In genomic region chr18:62249478-62250097, GRCh38 we compare ENCODE assay signal across 8 cellular contexts.
DNase-seq lines count a peak whose midpoint lies in the region; ATAC-seq and TF ChIP-seq lines count a peak whose summit lies in the region.

No MANE protein-coding gene starts in this region.

- DNase-seq in AG20443 (ENCODE audit: low spot score) (peak; percentile 57), GM19240 (ENCODE audit: insufficient read length, low spot score) (peak; percentile 16), LNCaP clone FGC (ENCODE audit: low read depth) (peak; percentile 75), SHP77 (lab: John Stamatoyannopoulos, UW) (peak; percentile 61 to 84), ovary (peak; percentile 55 to 77 (median 56)), tibial artery (peak; percentile 72 to 82)
- peak; percentile 32 for DNase-seq in activated effector memory CD4-positive, alpha-beta T cell treated with Interleukin-2 at 50 U/mL for 16 hours

- no peak overlapping the region for H3K27ac ChIP-seq in gastroesophageal sphincter
- no peak overlapping the region for H3K27ac ChIP-seq in ovary
- no peak overlapping the region for H3K27ac ChIP-seq in tibial artery

- peak; percentile 75 for TF ChIP-seq CTCF in LNCaP clone FGC (IDR thresholded peaks at IDR 0.05; ENCODE audit: control insufficient read depth, extremely low read depth, insufficient read depth)
- TF ChIP-seq CTCF in gastroesophageal sphincter (IDR thresholded peaks at IDR 0.05) = peak; percentile 62 to 74 (median 68)
- peak; percentile 44 to 51 (median 46) for TF ChIP-seq CTCF in ovary (IDR thresholded peaks at IDR 0.05)
- peak; percentile 63 to 70 for TF ChIP-seq CTCF in tibial artery (IDR thresholded peaks at IDR 0.05)

- TF ChIP-seq EP300 in gastroesophageal sphincter (IDR thresholded peaks at IDR 0.05) (no peak), ovary (IDR thresholded peaks at IDR 0.05) (no peak)

- no peak for ATAC-seq in gastroesophageal sphincter

- H3K4me3 ChIP-seq in LNCaP clone FGC (ENCODE audit: low read depth, low read length) (no peak overlapping the region), gastroesophageal sphincter (no peak overlapping the region), ovary (no peak overlapping the region), tibial artery (no peak overlapping the region)

- intact Hi-C loops in ovary (cut with DNase I) (loop anchor here in 3 of 4 donors (10.0 kb wide), 1 partner anchor 65 kb away; the partner anchor contains the start of genes PIGN (in 3 of the 3) and RELCH (in 3 of the 3)), tibial artery (cut with DNase I; ENCODE audit: low total_unique reads) (loop anchor here (5.0 kb wide), 1 partner anchor 67 kb away; no protein-coding TSS in a partner anchor)

- H3K9me3 ChIP-seq in gastroesophageal sphincter (no peaks in the 10 kb centered on the region), ovary (no peaks in the 10 kb centered on the region), tibial artery (no peaks in the 10 kb centered on the region)

- no peak for TF ChIP-seq POLR2A in gastroesophageal sphincter (IDR thresholded peaks at IDR 0.05)
- TF ChIP-seq POLR2A in ovary (IDR thresholded peaks at IDR 0.05) = no peak

- H3K27me3 ChIP-seq in gastroesophageal sphincter = no peaks in the 10 kb centered on the region
- no peaks in the 10 kb centered on the region for H3K27me3 ChIP-seq in ovary
- no peaks in the 10 kb centered on the region for H3K27me3 ChIP-seq in tibial artery

- peaks cover 0 to 44% of the 10 kb centered on the region in 2 donors for H3K36me3 ChIP-seq in gastroesophageal sphincter
- no peaks in the 10 kb centered on the region for H3K36me3 ChIP-seq in ovary
- peaks cover 0 to 23% (median 10%) of the 10 kb centered on the region in 3 donors for H3K36me3 ChIP-seq in tibial artery

- H3K4me1 ChIP-seq in gastroesophageal sphincter (no peaks in the 10 kb centered on the region), ovary (ENCODE audit: insufficient read depth) (peaks cover 3% of the 10 kb centered on the region), tibial artery (peaks cover 0 to 24% (median 2%) of the 10 kb centered on the region in 4 donors)

- 56 to 57% methylated on average over 3 of the region's 3 CpGs for WGBS in gastroesophageal sphincter (ENCODE audit: low coverage in 1 of 2), 2 donors
- WGBS in ovary, 3 donors = 52 to 62% (median 61%) methylated on average over 3 of the region's 3 CpGs

Comparison
In these comparisons a context has a peak if more than half of its experiments do, and no peak if none do; other contexts are left out.
1. DNase-seq: peak in every context shown above with its lines; median percentile 77 in tibial artery; 75 in LNCaP clone FGC; 72 in SHP77; 57 in AG20443; 56 in ovary; 32 in activated effector memory CD4-positive, alpha-beta T cell treated with Interleukin-2 at 50 U/mL for 16 hours; 16 in GM19240.